ENCODE assay signal across 8 cellular contexts in genomic region chr12:121802485-121802842, GRCh38. TPM values are rescaled to one million over a fixed set of nuclear protein-coding genes. Genes with fewer than 3 reads are reported as not detected.
DNase-seq lines count a peak whose midpoint lies in the region; ATAC-seq, FAIRE-seq and TF ChIP-seq lines count a peak whose summit lies in the region.

No MANE protein-coding gene starts in this region.

- H3K4me1 ChIP-seq in right lobe of liver (peaks cover 0 to 30% (median 4%) of the 10 kb centered on the region in 4 donors), tibial nerve (peaks cover 0 to 45% (median 41%) of the 10 kb centered on the region in 4 donors)

- H3K27ac ChIP-seq in angular gyrus (ENCODE audit: low read depth, low read length) (peak overlapping the region; percentile 100), right lobe of liver (peak overlapping the region; percentile 100), tibial nerve (peak overlapping the region; percentile 99 to 100 (median 100))

- H3K36me3 ChIP-seq in right lobe of liver (no peaks in the 10 kb centered on the region), tibial nerve (peaks cover 0 to 2% (median 0%) of the 10 kb centered on the region in 3 donors)

- no peak for TF ChIP-seq CTCF in right lobe of liver (IDR thresholded peaks at IDR 0.05)
- no peak for TF ChIP-seq CTCF in tibial nerve (IDR thresholded peaks at IDR 0.05)

- H3K4me3 ChIP-seq in right lobe of liver (peak overlapping the region; percentile 65 to 83 (median 67)), tibial nerve (peak overlapping the region; percentile 66 to 88 (median 78))

- TF ChIP-seq POLR2A in right lobe of liver (IDR thresholded peaks at IDR 0.05) (no peak), tibial nerve (IDR thresholded peaks at IDR 0.05) (no peak)

- peaks cover 8% of the 10 kb centered on the region for H3K36me3 Mint-ChIP-seq in activated T-cell treated with anti-CD3 and anti-CD28 coated beads, Interleukin-2, amount 50 U/mL, for 4 hours (ENCODE audit: insufficient read depth)

- intact Hi-C loops in right lobe of liver (cut with DNase I): loop anchor here in 1 of 2 donors (10.0 kb wide), 1 partner anchor 82 kb away; the partner anchor contains the start of gene PSMD9

- H3K4me3 Mint-ChIP-seq in activated T-cell treated with anti-CD3 and anti-CD28 coated beads, Interleukin-2, amount 50 U/mL, for 4 hours: peak overlapping the region; percentile 97

- H3K27me3 ChIP-seq in right lobe of liver: no peaks in the 10 kb centered on the region
- H3K27me3 ChIP-seq in tibial nerve: no peaks in the 10 kb centered on the region

- ATAC-seq in activated T-cell treated with anti-CD3 and anti-CD28 coated beads, Interleukin-2, amount 50 U/mL, for 4 hours: no peak
- no peak for ATAC-seq in right lobe of liver
- ATAC-seq in GM21528 (IDR thresholded peaks at IDR 0.05; ENCODE audit: low FRiP score, unreplicated experiment): no peak
- no peak for ATAC-seq in GM18861 (IDR thresholded peaks at IDR 0.05; ENCODE audit: unreplicated experiment)

- no peaks in the 10 kb centered on the region for H3K9me3 Mint-ChIP-seq in activated T-cell treated with anti-CD3 and anti-CD28 coated beads, Interleukin-2, amount 50 U/mL, for 4 hours

- FAIRE-seq in frontal cortex (lab: Jason Lieb, UNC): no peak

- H3K27me3 Mint-ChIP-seq in activated T-cell treated with anti-CD3 and anti-CD28 coated beads, Interleukin-2, amount 50 U/mL, for 4 hours (ENCODE audit: low read depth): no peaks in the 10 kb centered on the region

- TF ChIP-seq EP300 in tibial nerve (IDR thresholded peaks at IDR 0.05): no peak

- peaks cover 43% of the 10 kb centered on the region for H3K4me1 Mint-ChIP-seq in activated T-cell treated with anti-CD3 and anti-CD28 coated beads, Interleukin-2, amount 50 U/mL, for 4 hours (ENCODE audit: low read depth)

- no peak for DNase-seq in activated T-cell treated with anti-CD3 and anti-CD28 coated beads, Interleukin-2, amount 50 U/mL, for 4 hours
- DNase-seq in activated T-cell treated with anti-CD3 and anti-CD28 coated beads, Interleukin-2, amount 50 U/mL, for 48 hours: no peak
- DNase-seq in right lobe of liver (no peak), tibial nerve (ENCODE audit: low spot score in 2 of 2) (no peak), frontal cortex (ENCODE audit: low spot score in 2 of 2) (no peak)

- WGBS in right lobe of liver (ENCODE audit: insufficient coverage, low coverage, low lambda C conversion rate, missing lambda C conversion rate): 0% methylated on average over 1 of the region's 1 CpG
- WGBS in tibial nerve, 2 donors: 0% methylated on average over 1 of the region's 1 CpG

- H3K9me3 ChIP-seq in right lobe of liver (no peaks in the 10 kb centered on the region), tibial nerve (no peaks in the 10 kb centered on the region)

RNA-seq across cellular contexts. Expression of gene SETD1B, which starts 1.3 kb away (rescaled TPM):
- total RNA-seq in activated T-cell treated with anti-CD3 and anti-CD28 coated beads, Interleukin-2, amount 50 U/mL, for 4 hours: 10 to 100 TPM; 30.4 to 32.7 (median 31.7) TPM
- total RNA-seq in right lobe of liver: 10 to 100 TPM in 3 of 6 experiments, 1 to 10 TPM in 3; 3.7 to 20.0 (median 9.3) TPM
- total RNA-seq in tibial nerve: 10 to 100 TPM in 3 of 4 donors, 1 to 10 TPM in 1; 9.4 to 18.3 (median 12.2) TPM
- total RNA-seq in frontal cortex: 2.4 TPM

RNA-seq across cellular contexts. Expression of gene RHOF, which starts 9.0 kb away (rescaled TPM):
- total RNA-seq in activated T-cell treated with anti-CD3 and anti-CD28 coated beads, Interleukin-2, amount 50 U/mL, for 4 hours: 10 to 100 TPM; 80.7 to 94.6 (median 85.8) TPM
- total RNA-seq in right lobe of liver: 10 to 100 TPM in 2 of 6 experiments, 1 to 10 TPM in 4; 3.7 to 16.2 (median 5.0) TPM
- 10 to 100 TPM; 14.1 to 24.3 (median 18.1) TPM for total RNA-seq in tibial nerve
- 13.0 TPM for total RNA-seq in frontal cortex

RNA-seq across cellular contexts. Expression of gene HPD, which starts 56.2 kb away (rescaled TPM):
- total RNA-seq in activated T-cell treated with anti-CD3 and anti-CD28 coated beads, Interleukin-2, amount 50 U/mL, for 4 hours: under 1 TPM; 0.20 to 0.27 (median 0.26) TPM
- total RNA-seq in right lobe of liver (1,000 to 10,000 TPM in 4 of 6 experiments, 100 to 1,000 TPM in 2; 649 to 1,803 (median 1,080) TPM), tibial nerve (1 to 10 TPM in 1 of 4 donors, under 1 TPM in 1, not detected in 2; 0.63 to 1.1 TPM), frontal cortex (not detected)

Comparison
In these comparisons a context has a peak if more than half of its experiments do, and no peak if none do; other contexts are left out.
1. RNA of gene HPD, which starts 56.2 kb away (total RNA-seq): 649 to 1,803 TPM in right lobe of liver; 0.63 to 1.1 TPM in tibial nerve, 0.20 to 0.27 TPM in activated T-cell treated with anti-CD3 and anti-CD28 coated beads, Interleukin-2, amount 50 U/mL, for 4 hours and not detected in frontal cortex (single experiment); every median in the first group is over 100 times any median in the second.
2. Peak in every context shown above with its lines, with median percentiles within 50 percentile points of each other: H3K27ac ChIP-seq.